ENCODE assay signal across 17 cellular contexts in the genomic region with DNA sequence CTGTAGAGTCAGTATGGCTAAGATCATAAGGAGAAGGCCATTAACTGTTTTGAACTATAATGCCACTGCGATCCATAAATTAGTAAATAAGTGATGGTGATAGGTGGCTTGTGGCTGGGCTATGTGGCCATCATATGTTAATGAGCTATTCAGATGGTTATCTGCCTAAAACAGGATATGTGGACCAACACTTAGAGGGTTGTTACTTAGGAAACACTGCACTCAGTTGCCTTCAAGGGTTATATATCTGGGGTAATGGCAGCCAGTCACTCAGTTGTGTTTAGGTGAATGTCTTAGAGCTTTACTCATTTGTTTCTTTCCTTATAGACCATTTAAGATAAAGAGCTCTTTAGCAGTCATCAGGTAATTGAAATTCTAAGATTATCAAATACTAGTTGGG.
DNase-seq lines count a peak whose midpoint lies in the region; ATAC-seq, FAIRE-seq and TF ChIP-seq lines count a peak whose summit lies in the region.
"Had no signal": no experiment of that assay in that cellular context is flagged by ENCODE, and none has a peak within 500 bp of the region (broad histone marks: within the 10 kb centered on the region; RNA-seq: fewer than 3 reads in every experiment).

No MANE protein-coding gene starts in this region.

- H3K27me3 ChIP-seq in DOHH2 (ENCODE audit: control insufficient read depth, low read length), result no peaks in the 10 kb centered on the region
- no peaks in the 10 kb centered on the region for H3K27me3 ChIP-seq in K562 (ENCODE audit: control insufficient read depth in 2 of 2, insufficient read depth in 2 of 2, low read length in 2 of 2)
- no peaks in the 10 kb centered on the region for H3K27me3 ChIP-seq in Karpas-422 (ENCODE audit: low read length)
- H3K27me3 ChIP-seq: BE2C had no signal

- no peak for TF ChIP-seq EP300 in K562 (IDR thresholded peaks at IDR 0.05; ENCODE audit: low read length)

- H3F3A ChIP-seq in DOHH2 (ENCODE audit: control insufficient read depth, insufficient read depth), result peaks cover 20% of the 10 kb centered on the region

- H3K36me3 ChIP-seq in DOHH2 (ENCODE audit: control insufficient read depth, low read length), result peaks cover 45% of the 10 kb centered on the region
- H3K36me3 ChIP-seq in K562 (ENCODE audit: control insufficient read depth, insufficient read depth, low read length), result peaks cover 23% of the 10 kb centered on the region; the same call in 2 of the 3 replicates
- peaks cover 18 to 19% of the 10 kb centered on the region in 2 donors for H3K36me3 ChIP-seq in kidney (ENCODE audit: control insufficient read depth in 1 of 2, insufficient read depth in 2 of 2, low read length in 2 of 2)
- peaks cover 42% of the 10 kb centered on the region for H3K36me3 ChIP-seq in Karpas-422 (ENCODE audit: insufficient read depth, low read length)
- H3K36me3 ChIP-seq: BE2C had no signal

- FAIRE-seq in GM12891 (lab: Jason Lieb, UNC) (peak; percentile 51), K562 (lab: Jason Lieb, UNC) (no peak), urothelium cell line (lab: Jason Lieb, UNC) (peak; percentile 46), kidney (lab: Jason Lieb, UNC) (no peak)
- FAIRE-seq: A204.1, D721Med, H1 had no signal

- H3K4me2 ChIP-seq in DOHH2 (ENCODE audit: low read length), result peak overlapping the region; percentile 83; the same call in 1 of the 2 replicates
- no peak overlapping the region; the same call in 1 of the 2 replicates for H3K4me2 ChIP-seq in K562 (ENCODE audit: insufficient read depth, low read length)
- H3K4me2 ChIP-seq in Karpas-422 (ENCODE audit: low read depth, low read length, poor library complexity, severe bottlenecking), result no peak overlapping the region

- H3K79me2 ChIP-seq in DOHH2 (ENCODE audit: control insufficient read depth, low read length), result peaks cover 23% of the 10 kb centered on the region
- H3K79me2 ChIP-seq in K562 (ENCODE audit: control insufficient read depth, insufficient read depth, low read length), result peaks cover 8% of the 10 kb centered on the region; the same call in 2 of the 3 replicates
- H3K79me2 ChIP-seq in Karpas-422 (ENCODE audit: low read length), result peaks cover 74% of the 10 kb centered on the region

- in situ Hi-C loops in K562 (cut with MboI), result no loop called here

- no peak overlapping the region for H3K4me3 ChIP-seq in DOHH2 (ENCODE audit: low read length)
- no peak overlapping the region for H3K4me3 ChIP-seq in K562
- no peak overlapping the region for H3K4me3 ChIP-seq in kidney (ENCODE audit: low read length in 2 of 2)
- no peak overlapping the region for H3K4me3 ChIP-seq in Karpas-422 (ENCODE audit: low read length)
- H3K4me3 ChIP-seq: HAP-1 had no signal

- no TSS peak for BruUV-seq in K562 (replicated peaks; lab: Mats Ljungman, UMichigan)

- ATAC-seq in K562 (peak; percentile 14), GM19463 (IDR thresholded peaks at IDR 0.05; ENCODE audit: unreplicated experiment) (no peak)

- H4K20me1 ChIP-seq in DOHH2 (ENCODE audit: control insufficient read depth, insufficient read depth, low read depth, low read length), result no peaks in the 10 kb centered on the region
- H4K20me1 ChIP-seq in K562 (replicated peaks; ENCODE audit: control insufficient read depth, insufficient read depth, low read length), result no peaks in the 10 kb centered on the region
- no peaks in the 10 kb centered on the region for H4K20me1 ChIP-seq in Karpas-422 (ENCODE audit: insufficient read depth, low read depth, low read length)

- DNase-seq in GM12891 (ENCODE audit: insufficient read length, low spot score) (no peak), K562 (ENCODE audit: extremely low read depth in 1 of 4, low spot score in 3 of 4) (peak in 2 of 4 experiments; percentile 10 to 12), urothelium cell line (ENCODE audit: low spot score) (no peak), kidney (no peak), Karpas-422 (no peak)
- DNase-seq: ACHN; BE2C; Caco-2; CD4-positive, alpha-beta T cell; GDM1 had no signal

- H3K4me1 ChIP-seq in DOHH2 (ENCODE audit: control insufficient read depth, low read length), result peaks cover 52% of the 10 kb centered on the region
- H3K4me1 ChIP-seq in K562 (replicated peaks in 1 of 2; ENCODE audit: control insufficient read depth in 2 of 2, insufficient read depth in 2 of 2, low read length in 2 of 2), result peaks cover 10 to 24% of the 10 kb centered on the region in 2 experiments; a peak in 4 of 5 replicates
- peaks cover 4 to 7% of the 10 kb centered on the region in 2 donors for H3K4me1 ChIP-seq in kidney (ENCODE audit: control insufficient read depth in 1 of 2, insufficient read depth in 1 of 2, low read depth in 1 of 2, low read length in 2 of 2)
- H3K4me1 ChIP-seq in Karpas-422 (ENCODE audit: low read length), result peaks cover 54% of the 10 kb centered on the region
- H3K4me1 ChIP-seq: HAP-1 had no signal

- H3K9me3 ChIP-seq in DOHH2 (ENCODE audit: control insufficient read depth, insufficient read depth, low read length) (no peaks in the 10 kb centered on the region), K562 (replicated peaks; ENCODE audit: control insufficient read depth, insufficient read depth, low read depth, low read length) (no peaks in the 10 kb centered on the region), kidney (ENCODE audit: control insufficient read depth in 1 of 2, low read length in 2 of 2) (no peaks in the 10 kb centered on the region), Karpas-422 (ENCODE audit: low read length) (no peaks in the 10 kb centered on the region)
- H3K9me3 ChIP-seq: BE2C, Caco-2, HAP-1 had no signal

- WGBS in K562 (ENCODE audit: insufficient coverage, low coverage, missing lambda C conversion rate), result 90% methylated on average over 1 of the region's 1 CpG

- TF ChIP-seq POLR2A in GM12891 (IDR thresholded peaks at IDR 0.05; ENCODE audit: low read depth, low read length) (no peak), K562 (conservative IDR thresholded peaks at IDR 0.05) (no peak)

- no peaks in the 10 kb centered on the region for H3K9me1 ChIP-seq in K562 (ENCODE audit: control insufficient read depth, insufficient read depth, low read length)

- H2AFZ ChIP-seq in K562 (ENCODE audit: low read depth, low read length), result no peak overlapping the region
- H2AFZ ChIP-seq in Karpas-422 (ENCODE audit: low read length), result no peak overlapping the region

- no peak overlapping the region for H3K27ac ChIP-seq in DOHH2 (ENCODE audit: low read depth, low read length)
- no peak overlapping the region for H3K27ac ChIP-seq in K562 (ENCODE audit: extremely low read depth, low read depth, low read length)
- no peak overlapping the region for H3K27ac ChIP-seq in kidney (ENCODE audit: low read depth in 2 of 2, low read length in 2 of 2)
- H3K27ac ChIP-seq in Karpas-422 (ENCODE audit: low read length), result no peak overlapping the region
- H3K27ac ChIP-seq: C4-2B had no signal

- POLR2A ChIA-PET in K562 (lab: Yijun Ruan, JAX), result interaction anchor here (0.5 to 1.7 kb wide), 5 partner anchors 9 to 1467 kb away, joined by 3 to 6 read pairs (median 3); no protein-coding TSS in a partner anchor

- no peak for TF ChIP-seq CTCF in DOHH2 (IDR thresholded peaks at IDR 0.05; ENCODE audit: low read depth, low read length, poor library complexity, severe bottlenecking)
- TF ChIP-seq CTCF in K562 (IDR thresholded peaks at IDR 0.05 in 2 of 3, conservative IDR thresholded peaks at IDR 0.05 in 1 of 3; ENCODE audit: insufficient read depth in 2 of 3, low read depth in 1 of 3, low read length in 3 of 3), result no peak
- TF ChIP-seq CTCF in kidney (IDR thresholded peaks at IDR 0.05; ENCODE audit: borderline replicate concordance, extremely low read depth, insufficient read depth), result no peak

- no peak for TF ChIP-seq RAD21 in K562 (CRISPR knock-in tag; conservative IDR thresholded peaks at IDR 0.05 in 1 of 2, IDR thresholded peaks at IDR 0.05 in 1 of 2)

- CTCF ChIA-PET in K562 (lab: Yijun Ruan, JAX; ENCODE audit: low intra/inter-chr PET ratio), result no interaction called here

- intact Hi-C loops in K562 (cut with micrococcal nuclease) (no loop called here), kidney (cut with DNase I) (no loop called here)

- no peaks in the 10 kb centered on the region for H3K9me2 ChIP-seq in DOHH2 (replicated peaks; ENCODE audit: control insufficient read depth, low read length)
- no peaks in the 10 kb centered on the region for H3K9me2 ChIP-seq in Karpas-422 (replicated peaks; ENCODE audit: insufficient read depth, low read length)

- H3K9ac ChIP-seq in K562 (ENCODE audit: insufficient read depth in 1 of 2, low read depth in 2 of 2, low read length in 2 of 2) (no peak overlapping the region), kidney (ENCODE audit: low read length in 2 of 2) (no peak overlapping the region), Karpas-422 (ENCODE audit: low read length) (no peak overlapping the region)

TF ChIP-seq in GM12891, 5 proteins besides CTCF, POLR2A, EP300 and RAD21:
- no peak for TF ChIP-seq TAF1 (IDR thresholded peaks at IDR 0.05; ENCODE audit: low read depth, low read length)
- no peak for TF ChIP-seq POLR2AphosphoS5 (IDR thresholded peaks at IDR 0.05; ENCODE audit: low read depth, low read length)
- TF ChIP-seq POU2F2 (IDR thresholded peaks at IDR 0.05; ENCODE audit: low read depth, low read length), result no peak
- no peak for TF ChIP-seq SPI1 (IDR thresholded peaks at IDR 0.05; ENCODE audit: low read depth, low read length)
- no peak for TF ChIP-seq PAX5 (IDR thresholded peaks at IDR 0.05; ENCODE audit: insufficient read depth, low read length, severe bottlenecking)

TF ChIP-seq in K562, 482 proteins besides CTCF, POLR2A, EP300 and RAD21 (continues in another document):
- no peak for TF ChIP-seq CHCHD3 (CRISPR knock-in tag; IDR thresholded peaks at IDR 0.05)
- TF ChIP-seq ZNF740 (CRISPR knock-in tag; IDR thresholded peaks at IDR 0.05), result no peak
- TF ChIP-seq ZNF740 (tag; IDR thresholded peaks at IDR 0.05), result no peak
- no peak for TF ChIP-seq PHB2 (IDR thresholded peaks at IDR 0.05; ENCODE audit: low read depth)
- no peak for TF ChIP-seq TCF7L2 (IDR thresholded peaks at IDR 0.05; ENCODE audit: low read depth, low read length)
- no peak for TF ChIP-seq SMAD2 (IDR thresholded peaks at IDR 0.05; ENCODE audit: low read depth, low read length)
- TF ChIP-seq BRD9 (IDR thresholded peaks at IDR 0.05; ENCODE audit: low read depth, partially characterized antibody), result no peak
- no peak for TF ChIP-seq HIVEP1 (CRISPR knock-in tag; IDR thresholded peaks at IDR 0.05)
- no peak for TF ChIP-seq FOS (IDR thresholded peaks at IDR 0.05; ENCODE audit: extremely low read depth, insufficient read length)
- TF ChIP-seq HNRNPH1 (optimal IDR thresholded peaks at IDR 0.05; ENCODE audit: low read depth, low read length), result no peak
- no peak for TF ChIP-seq PCBP2 (IDR thresholded peaks at IDR 0.05; ENCODE audit: low read depth, low read length, poor library complexity, severe bottlenecking)
- no peak for TF ChIP-seq TAL1 (IDR thresholded peaks at IDR 0.05)
